ENCODE assay signal across 2 cellular contexts in genomic region chr1:31877544-31877943, GRCh38.
TF ChIP-seq lines count a peak whose summit lies in the region.

No MANE protein-coding gene starts in this region.

TF ChIP-seq in GM12878, 131 proteins besides CTCF, POLR2A, EP300 and RAD21 (continued from another document):
- no peak for TF ChIP-seq BCL3 (IDR thresholded peaks at IDR 0.05; ENCODE audit: borderline replicate concordance, insufficient read depth, low read depth, low read length, poor library complexity, severe bottlenecking)
- TF ChIP-seq POLR2AphosphoS5 (IDR thresholded peaks at IDR 0.05; ENCODE audit: low read length) = no peak
- TF ChIP-seq RUNX3 (IDR thresholded peaks at IDR 0.05; ENCODE audit: low read length) = no peak
- TF ChIP-seq ATF2 (IDR thresholded peaks at IDR 0.05; ENCODE audit: low read length) = no peak
- no peak for TF ChIP-seq TCF3 (IDR thresholded peaks at IDR 0.05; ENCODE audit: borderline replicate concordance, insufficient read depth, low read depth, low read length)
- TF ChIP-seq EGR1 (IDR thresholded peaks at IDR 0.05; ENCODE audit: borderline replicate concordance in 1 of 2, low read depth in 2 of 2, low read length in 2 of 2) = no peak

TF ChIP-seq in SK-N-SH treated with all-trans-retinoic acid at 6 μM for 48 hours, 23 proteins besides CTCF, POLR2A, EP300 and RAD21 (continued from another document):
- no peak for TF ChIP-seq PATZ1 (CRISPR knock-in tag; IDR thresholded peaks at IDR 0.05; ENCODE audit: borderline replicate concordance)
- no peak for TF ChIP-seq POU6F1 (CRISPR knock-in tag; IDR thresholded peaks at IDR 0.05; ENCODE audit: borderline replicate concordance, low read depth)
- no peak for TF ChIP-seq CSRNP3 (CRISPR knock-in tag; IDR thresholded peaks at IDR 0.05)
- TF ChIP-seq RARB (CRISPR knock-in tag; IDR thresholded peaks at IDR 0.05) = no peak
